ENCODE assay signal across 16 cellular contexts in genomic region chr1:162972768-162973167, GRCh38.
"Had no signal": no experiment of that assay in that cellular context is flagged by ENCODE, and none has a peak within 500 bp of the region (broad histone marks: within the 10 kb centered on the region; RNA-seq: fewer than 3 reads in every experiment).

No MANE protein-coding gene starts in this region.

- H3K9me3 ChIP-seq: left lung, mucosa of descending colon, tibial artery had no signal

- H3K27me3 Mint-ChIP-seq: activated naive CD8-positive, alpha-beta T cell treated with anti-CD3 and anti-CD28 coated beads, Interleukin-2, amount 50 U/mL, for 24 hours had no signal

- H3K36me3 Mint-ChIP-seq: naive thymus-derived CD8-positive, alpha-beta T cell had no signal

- H3K27me3 ChIP-seq: cardiac muscle cell, dorsolateral prefrontal cortex, left lung, tibial artery had no signal

- H3K27ac Mint-ChIP-seq: activated naive CD4-positive, alpha-beta T cell treated with anti-CD3 and anti-CD28 coated beads for 36 hours; activated naive CD8-positive, alpha-beta T cell treated with anti-CD3 and anti-CD28 coated beads, Interleukin-2, amount 50 U/mL, for 24 hours; activated T-helper 17 cell treated with anti-CD3 and anti-CD28 coated beads, Interleukin-2, amount 50 U/mL, for 72 hours; naive thymus-derived CD8-positive, alpha-beta T cell had no signal

- DNase-seq: activated CD4-positive, alpha-beta T cell treated with anti-CD3 and anti-CD28 coated beads, Interleukin-2, amount 50 U/mL, for 1 hour; activated naive CD4-positive, alpha-beta T cell treated with anti-CD3 and anti-CD28 coated beads for 36 hours; activated naive CD8-positive, alpha-beta T cell treated with anti-CD3 and anti-CD28 coated beads, Interleukin-2, amount 50 U/mL, for 24 hours; dorsolateral prefrontal cortex; left lung; mucosa of descending colon; naive thymus-derived CD8-positive, alpha-beta T cell; posterior cingulate gyrus; stimulated activated CD4-positive, alpha-beta T cell treated with anti-CD3 and anti-CD28 coated beads, Interleukin-4, amount 100 ng/mL, for 24 hours; stimulated activated naive CD4-positive, alpha-beta T cell; T-helper 9 cell; tibial artery had no signal

- H3K9me3 Mint-ChIP-seq: activated naive CD4-positive, alpha-beta T cell treated with anti-CD3 and anti-CD28 coated beads for 36 hours; activated naive CD8-positive, alpha-beta T cell treated with anti-CD3 and anti-CD28 coated beads, Interleukin-2, amount 50 U/mL, for 24 hours; naive thymus-derived CD8-positive, alpha-beta T cell had no signal

- H3K4me1 ChIP-seq: left lung had no signal

- ATAC-seq: activated CD4-positive, CD25-positive, alpha-beta regulatory T cell treated with anti-CD3 and anti-CD28 coated beads, Interleukin-2, amount 50 U/mL, for 24 hours; activated naive CD8-positive, alpha-beta T cell treated with anti-CD3 and anti-CD28 coated beads, Interleukin-2, amount 50 U/mL, for 24 hours; activated T-helper 17 cell treated with anti-CD3 and anti-CD28 coated beads, Interleukin-2, amount 50 U/mL, for 72 hours; mucosa of descending colon; naive thymus-derived CD8-positive, alpha-beta T cell had no signal

- H3K36me3 ChIP-seq: cardiac muscle cell, left lung, tibial artery had no signal

- H3K4me1 Mint-ChIP-seq: activated naive CD8-positive, alpha-beta T cell treated with anti-CD3 and anti-CD28 coated beads, Interleukin-2, amount 50 U/mL, for 24 hours; activated T-helper 17 cell treated with anti-CD3 and anti-CD28 coated beads, Interleukin-2, amount 50 U/mL, for 72 hours; naive thymus-derived CD8-positive, alpha-beta T cell had no signal

- H3K4me3 Mint-ChIP-seq: activated naive CD4-positive, alpha-beta T cell treated with anti-CD3 and anti-CD28 coated beads for 36 hours; activated naive CD8-positive, alpha-beta T cell treated with anti-CD3 and anti-CD28 coated beads, Interleukin-2, amount 50 U/mL, for 24 hours; activated T-helper 17 cell treated with anti-CD3 and anti-CD28 coated beads, Interleukin-2, amount 50 U/mL, for 72 hours; naive thymus-derived CD8-positive, alpha-beta T cell had no signal

- H3K4me3 ChIP-seq: cardiac muscle cell, dorsolateral prefrontal cortex, left lung, mucosa of descending colon, skin epidermis, tibial artery had no signal

- H3K27ac ChIP-seq: cardiac muscle cell, dorsolateral prefrontal cortex, left lung, skin epidermis, tibial artery had no signal
